In the genomic region with DNA sequence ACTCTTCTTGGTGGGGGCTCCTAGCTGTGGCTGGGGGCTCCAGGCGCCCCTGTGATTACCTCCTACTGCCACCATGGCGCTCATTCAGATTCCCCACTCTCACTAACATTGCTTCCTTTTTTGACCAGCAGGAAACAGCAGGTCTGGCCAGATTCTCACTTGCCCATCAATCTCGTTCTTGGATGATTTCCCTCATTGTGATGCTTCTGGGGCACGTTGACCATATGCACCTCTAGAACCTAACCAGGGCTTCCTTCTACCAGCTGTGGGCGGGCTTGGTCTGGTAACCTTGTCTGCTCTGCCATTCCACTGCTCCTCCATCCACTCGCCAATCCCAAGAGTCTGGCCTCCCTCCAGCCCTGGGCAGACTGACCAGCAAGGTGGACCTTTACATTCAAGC, we compare ENCODE assay signal across 26 cellular contexts.
"Had no signal": no experiment of that assay in that cellular context is flagged by ENCODE, and none has a peak within 500 bp of the region (broad histone marks: within the 10 kb centered on the region; RNA-seq: fewer than 3 reads in every experiment).

No MANE protein-coding gene starts in this region.

- H3K4me1 ChIP-seq: neural progenitor cell, vagina had no signal

- H3K4me3 Mint-ChIP-seq: activated CD4-positive, alpha-beta memory T cell treated with anti-CD3 and anti-CD28 coated beads, Interleukin-2, amount 10 ng/mL, durations not matched to agents 7 days and 5 days; activated CD4-positive, alpha-beta T cell treated with anti-CD3 and anti-CD28 coated beads, Interleukin-2, amount 10 ng/mL, durations not matched to agents 24 days and 14 days; activated T-cell treated with anti-CD3 and anti-CD28 coated beads, Interleukin-2, amount 50 U/mL, for 72 hours; immature natural killer cell; naive thymus-derived CD8-positive, alpha-beta T cell; type B pancreatic cell had no signal

- H2AFZ ChIP-seq: hepatocyte, neural progenitor cell had no signal

- H3K4me1 Mint-ChIP-seq: activated CD4-positive, alpha-beta memory T cell treated with anti-CD3 and anti-CD28 coated beads, Interleukin-2, amount 10 ng/mL, durations not matched to agents 7 days and 5 days; activated CD4-positive, alpha-beta T cell treated with anti-CD3 and anti-CD28 coated beads, Interleukin-2, amount 10 ng/mL, durations not matched to agents 24 days and 14 days; neural progenitor cell had no signal

- H3K9ac ChIP-seq: neural progenitor cell had no signal

- H3K36me3 ChIP-seq: neural progenitor cell had no signal

- H3K4me3 ChIP-seq: hepatocyte, lower lobe of right lung, neural progenitor cell, right lobe of liver, thoracic aorta, vagina had no signal

- H3K9me3 Mint-ChIP-seq: activated CD4-positive, alpha-beta memory T cell treated with anti-CD3 and anti-CD28 coated beads, Interleukin-2, amount 10 ng/mL, durations not matched to agents 7 days and 5 days; activated CD4-positive, alpha-beta T cell treated with anti-CD3 and anti-CD28 coated beads, Interleukin-2, amount 10 ng/mL, durations not matched to agents 24 days and 14 days; activated T-cell treated with anti-CD3 and anti-CD28 coated beads, Interleukin-2, amount 50 U/mL, for 72 hours; immature natural killer cell; naive thymus-derived CD8-positive, alpha-beta T cell; neural progenitor cell; stimulated activated naive B cell treated with anti-CD40 and anti-IgM and Interleukin-4, amounts not matched to agents 10 μg/mL and 1 μg/mL and 100 μg/mL, for 72 hours; type B pancreatic cell had no signal

- H3K9me3 ChIP-seq: lower lobe of right lung, right lobe of liver, thoracic aorta, vagina had no signal

- H3K27ac Mint-ChIP-seq: activated CD4-positive, alpha-beta memory T cell treated with anti-CD3 and anti-CD28 coated beads, Interleukin-2, amount 10 ng/mL, durations not matched to agents 7 days and 5 days; activated CD4-positive, alpha-beta T cell treated with anti-CD3 and anti-CD28 coated beads, Interleukin-2, amount 10 ng/mL, durations not matched to agents 24 days and 14 days; activated T-cell treated with anti-CD3 and anti-CD28 coated beads, Interleukin-2, amount 50 U/mL, for 72 hours; neural progenitor cell; stimulated activated naive B cell treated with anti-CD40 and anti-IgM and Interleukin-4, amounts not matched to agents 10 μg/mL and 1 μg/mL and 100 μg/mL, for 72 hours; type B pancreatic cell had no signal

- H3K27me3 ChIP-seq: hepatocyte, neural progenitor cell, right lobe of liver, vagina had no signal

- H3K27ac ChIP-seq: hepatocyte, lower lobe of right lung, neural progenitor cell, right lobe of liver, thoracic aorta, vagina had no signal

- ATAC-seq: activated CD4-positive, CD25-positive, alpha-beta regulatory T cell treated with anti-CD3 and anti-CD28 coated beads, Interleukin-2, amount 50 U/mL, for 24 hours; activated T-cell treated with anti-CD3 and anti-CD28 coated beads, Interleukin-2, amount 50 U/mL, for 72 hours; esophagus mucosa; left lobe of liver; lower lobe of right lung; naive thymus-derived CD8-positive, alpha-beta T cell; right lobe of liver; stimulated activated naive B cell treated with anti-CD40 and anti-IgM and Interleukin-4, amounts not matched to agents 10 μg/mL and 1 μg/mL and 100 μg/mL, for 72 hours had no signal

- H3K79me2 ChIP-seq: hepatocyte had no signal

- DNase-seq: activated CD4-positive, alpha-beta memory T cell treated with anti-CD3 and anti-CD28 coated beads, Interleukin-2, amount 10 ng/mL, durations not matched to agents 7 days and 5 days; activated CD4-positive, alpha-beta T cell treated with anti-CD3 and anti-CD28 coated beads, Interleukin-2, amount 10 ng/mL, durations not matched to agents 24 days and 14 days; activated effector memory CD4-positive, alpha-beta T cell treated with anti-CD3 and anti-CD28 coated beads, Interleukin-2, amount 50 U/mL, for 16 hours; activated naive CD4-positive, alpha-beta T cell treated with anti-CD3 and anti-CD28 coated beads, Interleukin-2, amount 50 U/mL, for 16 hours; activated T-cell treated with anti-CD3 and anti-CD28 coated beads, Interleukin-2, amount 50 U/mL, for 72 hours; amniotic stem cell; cerebellar nuclear complex; effector memory CD4-positive, alpha-beta T cell; foreskin melanocyte; glutamatergic neuron; immature natural killer cell; lower lobe of right lung; right lobe of liver; small intestine; stimulated activated CD4-positive, alpha-beta T cell treated with anti-CD3 and anti-CD28 coated beads, Interleukin-2, amount 100 ng/mL, for 24 hours; stimulated activated naive B cell treated with anti-CD40 and anti-IgM and Interleukin-4, amounts not matched to agents 10 μg/mL and 1 μg/mL and 100 μg/mL, for 72 hours; T1000 had no signal

- H3K27me3 Mint-ChIP-seq: activated CD4-positive, alpha-beta memory T cell treated with anti-CD3 and anti-CD28 coated beads, Interleukin-2, amount 10 ng/mL, durations not matched to agents 7 days and 5 days; activated CD4-positive, alpha-beta T cell treated with anti-CD3 and anti-CD28 coated beads, Interleukin-2, amount 10 ng/mL, durations not matched to agents 24 days and 14 days; naive thymus-derived CD8-positive, alpha-beta T cell; stimulated activated naive B cell treated with anti-CD40 and anti-IgM and Interleukin-4, amounts not matched to agents 10 μg/mL and 1 μg/mL and 100 μg/mL, for 72 hours; type B pancreatic cell had no signal

- H3K4me2 ChIP-seq: hepatocyte, neural progenitor cell had no signal
